Comparison of ENCODE assay signal across 8 cellular contexts in the genomic region with DNA sequence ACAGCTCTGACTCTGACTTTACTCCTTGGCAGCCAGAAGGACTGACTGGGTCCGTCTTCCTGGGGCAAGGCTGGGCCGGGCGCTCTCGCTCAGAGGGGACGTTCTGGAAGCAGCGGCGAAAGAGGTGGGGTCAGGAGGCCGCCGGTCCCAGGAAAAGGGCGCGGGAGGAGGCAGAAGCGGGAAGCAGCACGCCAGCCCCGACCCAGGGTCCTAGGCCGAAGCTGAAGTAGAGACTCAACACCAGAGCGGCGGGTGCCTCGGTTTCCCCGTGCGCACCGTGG. TPM values are rescaled to one million over a fixed set of nuclear protein-coding genes. Genes with fewer than 3 reads are reported as not detected.
DNase-seq lines count a peak whose midpoint lies in the region; ATAC-seq and TF ChIP-seq lines count a peak whose summit lies in the region.

No MANE protein-coding gene starts in this region.

- H3K4me1 ChIP-seq in Peyer's patch: peaks cover 0 to 49% (median 15%) of the 10 kb centered on the region in 4 donors
- H3K4me1 ChIP-seq in esophagus (ENCODE audit: control insufficient read depth in 2 of 2, insufficient read depth in 2 of 2, low read length in 1 of 2): peaks cover 9 to 13% of the 10 kb centered on the region in 2 donors
- H3K4me1 ChIP-seq in neutrophil (ENCODE audit: control insufficient read depth in 1 of 2, insufficient read depth in 1 of 2, low read depth in 1 of 2, low read length in 1 of 2): peaks cover 28% of the 10 kb centered on the region in 2 experiments

- TF ChIP-seq POLR2A in Peyer's patch (IDR thresholded peaks at IDR 0.05): no peak

- H3K27me3 ChIP-seq in Peyer's patch (no peaks in the 10 kb centered on the region), esophagus (ENCODE audit: control insufficient read depth in 1 of 2, insufficient read depth in 2 of 2, low read length in 2 of 2) (no peaks in the 10 kb centered on the region), neutrophil (peaks cover 81% of the 10 kb centered on the region)

- WGBS in esophagus, 2 donors: 1 to 3% methylated on average over 15 to 21 of the region's 21 CpGs

- DNase-seq in COLO668 (lab: John Stamatoyannopoulos, UW; ENCODE audit: unreplicated experiment): peak; percentile 43
- DNase-seq in Peyer's patch: peak in 2 of 3 donors; percentile 60 to 71
- DNase-seq in NCI-H1092 treated with DMSO at 0.1 percent for 48 hours (lab: John Stamatoyannopoulos, UW): no peak

- H3K27ac ChIP-seq in Peyer's patch: peak overlapping the region; percentile 82 to 98 (median 94)
- peak overlapping the region; percentile 89 to 96 for H3K27ac ChIP-seq in esophagus (ENCODE audit: low read depth in 2 of 2, low read length in 1 of 2)
- no peak overlapping the region for H3K27ac ChIP-seq in neutrophil

- H3K4me3 ChIP-seq in Peyer's patch (peak overlapping the region; percentile 92 to 98 (median 95)), esophagus (ENCODE audit: low read depth in 1 of 2, low read length in 2 of 2) (peak overlapping the region; percentile 65 to 85), neutrophil (ENCODE audit: low read depth in 1 of 2, low read length in 1 of 2) (peak overlapping the region; percentile 68 to 89)

- H3K9me3 ChIP-seq in Peyer's patch (no peaks in the 10 kb centered on the region), esophagus (ENCODE audit: control insufficient read depth in 2 of 2, insufficient read depth in 1 of 2, low read depth in 1 of 2, low read length in 1 of 2) (no peaks in the 10 kb centered on the region), neutrophil (no peaks in the 10 kb centered on the region)

- TF ChIP-seq CTCF in Peyer's patch (IDR thresholded peaks at IDR 0.05) (no peak), neutrophil (IDR thresholded peaks at IDR 0.05) (no peak)

- H3K36me3 ChIP-seq in Peyer's patch (no peaks in the 10 kb centered on the region), esophagus (ENCODE audit: control insufficient read depth in 2 of 2, insufficient read depth in 2 of 2, low read length in 1 of 2) (peaks cover 0 to 4% of the 10 kb centered on the region in 2 donors), neutrophil (no peaks in the 10 kb centered on the region)

- ATAC-seq in HG03457 (IDR thresholded peaks at IDR 0.05; ENCODE audit: unreplicated experiment) (no peak), GM18868 (IDR thresholded peaks at IDR 0.05; ENCODE audit: unreplicated experiment) (no peak), HG03039 (IDR thresholded peaks at IDR 0.05; ENCODE audit: unreplicated experiment) (no peak)

RNA-seq across cellular contexts. Expression of a gene that starts 1.5 kb away (rescaled TPM):
- 10 to 100 TPM; 14.5 to 31.1 (median 25.6) TPM for total RNA-seq in Peyer's patch
- polyA plus RNA-seq in esophagus: 10 to 100 TPM; 14.7 to 15.7 TPM
